ENCODE assay signal across 23 cellular contexts in genomic region chr2:25330273-25330672, GRCh38. TPM values are rescaled to one million over a fixed set of nuclear protein-coding genes. Genes with fewer than 3 reads are reported as not detected.
DNase-seq lines count a peak whose midpoint lies in the region; ATAC-seq, FAIRE-seq and TF ChIP-seq lines count a peak whose summit lies in the region.
"Had no signal": no experiment of that assay in that cellular context is flagged by ENCODE, and none has a peak within 500 bp of the region (broad histone marks: within the 10 kb centered on the region; RNA-seq: fewer than 3 reads in every experiment).

No MANE protein-coding gene starts in this region.

- H4K5ac ChIP-seq in H1 (ENCODE audit: insufficient read length, low read depth, low read length) = no peak overlapping the region

- no TSS peak for BruUV-seq in GM12878 (replicated peaks; lab: Mats Ljungman, UMichigan)

- no peak for DNase-seq in CD4-positive, CD25-positive, alpha-beta regulatory T cell
- DNase-seq in GM12878 (ENCODE audit: low read depth, low spot score) (no peak), H1 (ENCODE audit: low read depth in 1 of 2, low spot score in 2 of 2) (no peak), neuronal stem cell (ENCODE audit: low spot score) (no peak), HK-2 (ENCODE audit: unreplicated experiment) (no peak), NCI-H2081 treated with DMSO at 0.1 percent for 48 hours (lab: John Stamatoyannopoulos, UW) (no peak), MG63 (no peak)
- DNase-seq: BE2C; CD4-positive, alpha-beta T cell; COR-L47; DMS79; Kasumi-1; NCI-H1048; NCI-H1436; NCI-H187 treated with DMSO at 0.1 percent for 48 hours; NCI-H2227 treated with DMSO at 0.1 percent for 48 hours; NCI-H510A; NCI-H748 treated with DMSO at 0.1 percent for 48 hours; Peyer's patch had no signal

- peaks cover 2% of the 10 kb centered on the region for H3K79me1 ChIP-seq in H1 (ENCODE audit: low read depth, low read length)
- no peaks in the 10 kb centered on the region for H3K79me1 ChIP-seq in neuronal stem cell (ENCODE audit: low read depth, low read length)

- H4K20me1 ChIP-seq in GM12878 (ENCODE audit: control insufficient read depth, insufficient read depth) = peaks cover 4% of the 10 kb centered on the region
- no peaks in the 10 kb centered on the region for H4K20me1 ChIP-seq in H1 (replicated peaks in 1 of 2; ENCODE audit: control insufficient read depth in 1 of 2, insufficient read depth in 2 of 2, low read length in 2 of 2)

- H3K9me3 Mint-ChIP-seq in CD4-positive, CD25-positive, alpha-beta regulatory T cell = peaks cover 0 to 20% (median 3%) of the 10 kb centered on the region in 7 donors

- peak; percentile 40; the same call in 1 of the 2 replicates for TF ChIP-seq POLR2A in GM12878 (IDR thresholded peaks at IDR 0.05; ENCODE audit: low read depth, low read length)
- TF ChIP-seq POLR2A in H1 (IDR thresholded peaks at IDR 0.05; ENCODE audit: control extremely low read depth in 1 of 2, low read depth in 2 of 2, low read length in 2 of 2) = no peak

- H2BK20ac ChIP-seq in H1 (ENCODE audit: low read length) = no peak overlapping the region

- TF ChIP-seq CTCF in GM12878 (IDR thresholded peaks at IDR 0.05 in 2 of 3, conservative IDR thresholded peaks at IDR 0.05 in 1 of 3; ENCODE audit: control insufficient read depth in 2 of 3, extremely low read depth in 1 of 3, insufficient read depth in 1 of 3, low read depth in 3 of 3, low read length in 3 of 3) (no peak), H1 (IDR thresholded peaks at IDR 0.05; ENCODE audit: control extremely low read depth in 1 of 3, insufficient read depth in 1 of 3, low read depth in 1 of 3, low read length in 3 of 3) (no peak)

- TF ChIP-seq RAD21 in GM12878 (IDR thresholded peaks at IDR 0.05; ENCODE audit: insufficient read depth, low read depth, low read length) (no peak), H1 (IDR thresholded peaks at IDR 0.05 in 1 of 2, conservative IDR thresholded peaks at IDR 0.05 in 1 of 2; ENCODE audit: low read depth in 2 of 2, low read length in 2 of 2) (no peak)

- peaks cover 35% of the 10 kb centered on the region for H3K36me3 Mint-ChIP-seq in CD4-positive, CD25-positive, alpha-beta regulatory T cell

- intact Hi-C loops in GM12878 (cut with micrococcal nuclease; ENCODE audit: unreplicated experiment) = no loop called here

- TF ChIP-seq EP300 in GM12878 (IDR thresholded peaks at IDR 0.05; ENCODE audit: borderline replicate concordance in 1 of 2, control insufficient read depth in 1 of 2, low read depth in 2 of 2, low read length in 2 of 2) = no peak
- TF ChIP-seq EP300 in H1 (IDR thresholded peaks at IDR 0.05; ENCODE audit: borderline replicate concordance in 1 of 2, low read depth in 2 of 2, low read length in 2 of 2) = no peak

- H4K8ac ChIP-seq in H1 (ENCODE audit: extremely low read depth, insufficient read depth, low read length) (no peak overlapping the region; the same call in 1 of the 2 replicates), neuronal stem cell (ENCODE audit: low read depth, low read length) (no peak overlapping the region)

- no peaks in the 10 kb centered on the region for H3K27me3 Mint-ChIP-seq in CD4-positive, CD25-positive, alpha-beta regulatory T cell
- H3K27me3 Mint-ChIP-seq: CD4-positive, alpha-beta T cell had no signal

- CTCF ChIA-PET in GM12878 (lab: Yijun Ruan, JAX) = interaction anchor here (0.5 kb wide), 1 partner anchor 1507 kb away, joined by 3 read pairs; no protein-coding TSS in a partner anchor
- CTCF ChIA-PET in H1 (lab: Charles Lee; ENCODE audit: partially characterized antibody) = interaction anchor here (2.6 to 11.4 kb wide), 2 partner anchors 10 to 19 kb away, joined by 6 to 178 read pairs; no protein-coding TSS in a partner anchor

- POLR2A ChIA-PET in GM12878 (lab: Charles Lee) = interaction anchor here (1.4 kb wide), 1 partner anchor 20 kb away, joined by 4 read pairs; no protein-coding TSS in a partner anchor
- POLR2A ChIA-PET in H1 (lab: Charles Lee; ENCODE audit: partially characterized antibody) = no interaction called here

- H2BK120ac ChIP-seq in H1 (replicated peaks; ENCODE audit: low read depth, low read length) (no peak overlapping the region), neuronal stem cell (ENCODE audit: low read depth, low read length) (no peak overlapping the region)

- no peak overlapping the region for H2BK12ac ChIP-seq in H1 (ENCODE audit: low read depth, low read length)
- H2BK12ac ChIP-seq in neuronal stem cell (ENCODE audit: low read length) = no peak overlapping the region

- no peak overlapping the region for H3K27ac ChIP-seq in CD4-positive, CD25-positive, alpha-beta regulatory T cell (ENCODE audit: insufficient read depth, low read length, poor library complexity, severe bottlenecking)
- no peak overlapping the region for H3K27ac ChIP-seq in GM12878 (ENCODE audit: control insufficient read depth, insufficient read depth)
- H3K27ac ChIP-seq in H1 (ENCODE audit: low read depth, low read length) = no peak overlapping the region
- H3K27ac ChIP-seq in neuronal stem cell (replicated peaks; ENCODE audit: low read length) = no peak overlapping the region
- H3K27ac ChIP-seq: A549, Peyer's patch, SJSA1 had no signal

- H3K56ac ChIP-seq in H1 (replicated peaks; ENCODE audit: insufficient read length, low read depth, low read length) = no peak overlapping the region

- H3K4me1 ChIP-seq in CD4-positive, CD25-positive, alpha-beta regulatory T cell (ENCODE audit: control insufficient read depth, insufficient read depth, low read length, poor library complexity, severe bottlenecking) = peaks cover 49% of the 10 kb centered on the region
- peaks cover 10% of the 10 kb centered on the region for H3K4me1 ChIP-seq in GM12878 (ENCODE audit: control insufficient read depth, insufficient read depth, low read length)
- H3K4me1 ChIP-seq in H1 (replicated peaks in 1 of 4; ENCODE audit: control insufficient read depth in 3 of 4, insufficient read depth in 4 of 4, low read length in 3 of 4) = peaks cover 9 to 22% (median 15%) of the 10 kb centered on the region in 4 experiments
- H3K4me1 ChIP-seq in neuronal stem cell (ENCODE audit: control insufficient read depth in 2 of 2, insufficient read depth in 1 of 2, low read depth in 1 of 2, low read length in 2 of 2) = peaks cover 2 to 3% of the 10 kb centered on the region in 2 donors
- H3K4me1 ChIP-seq: A549, BE2C, SJSA1 had no signal

- H2AK5ac ChIP-seq in H1 (ENCODE audit: low read depth, low read length) (no peak overlapping the region), neuronal stem cell (ENCODE audit: low read depth, low read length) (no peak overlapping the region)

- no peaks in the 10 kb centered on the region; the same call in 1 of the 2 replicates for H3K23me2 ChIP-seq in H1 (ENCODE audit: low read depth, low read length)

- H3K79me2 ChIP-seq in GM12878 (ENCODE audit: control insufficient read depth, insufficient read depth, low read length) (peaks cover 5% of the 10 kb centered on the region), H1 (ENCODE audit: control insufficient read depth in 1 of 2, insufficient read depth in 2 of 2, low read length in 2 of 2) (no peaks in the 10 kb centered on the region)

- RAD21 ChIA-PET in GM12878 (lab: Charles Lee; ENCODE audit: unreplicated experiment) = no interaction called here

- H3K4me2 ChIP-seq in GM12878 (ENCODE audit: control insufficient read depth, insufficient read depth) = no peak overlapping the region
- H3K4me2 ChIP-seq in H1 (ENCODE audit: insufficient read depth in 1 of 2, low read depth in 2 of 2, low read length in 2 of 2) = no peak overlapping the region
- H3K4me2 ChIP-seq in neuronal stem cell (ENCODE audit: insufficient read depth, low read length, poor library complexity, severe bottlenecking) = no peak overlapping the region
- H3K4me2 ChIP-seq: A549 had no signal

- H3K18ac ChIP-seq in H1 (ENCODE audit: extremely low read depth, low read length) (peak overlapping the region; percentile 48; the same call in 1 of the 2 replicates), neuronal stem cell (ENCODE audit: low read length) (peak overlapping the region; percentile 5)

- SMC1A ChIA-PET in GM12878 (lab: Charles Lee; ENCODE audit: uncharacterized antibody, unreplicated experiment) = no interaction called here

- 95% methylated on average over 10 of the region's 10 CpGs for WGBS in GM12878 (ENCODE audit: insufficient coverage, insufficient replicate concordance, low lambda C conversion rate, missing lambda C conversion rate)
- 93% methylated on average over 8 of the region's 10 CpGs; no CpG with 5 or more reads in 1 of the 2 experiments for WGBS in H1 (ENCODE audit: extremely low coverage in 1 of 2, insufficient coverage in 1 of 2, insufficient read length in 1 of 2, insufficient replicate concordance in 2 of 2, low coverage in 1 of 2, low lambda C conversion rate in 2 of 2, missing lambda C conversion rate in 1 of 2), 2 experiments
- no CpG with 5 or more reads among the region's 10 CpGs for WGBS in neuronal stem cell (ENCODE audit: extremely low coverage in 2 of 2, insufficient read length in 2 of 2, insufficient replicate concordance in 1 of 2), 2 donors

- ATAC-seq in CD4-positive, CD25-positive, alpha-beta regulatory T cell (ENCODE audit: low read depth in 2 of 2) = no peak
- ATAC-seq in GM12878 = no peak
- no peak for ATAC-seq in activated CD4-positive, CD25-positive, alpha-beta regulatory T cell treated with anti-CD3 and anti-CD28 coated beads, Interleukin-2, amount 50 U/mL, for 24 hours
- ATAC-seq: A549 had no signal

- FAIRE-seq in GM12878 (lab: Jason Lieb, UNC) (no peak), H1 (lab: Jason Lieb, UNC) (no peak)
- FAIRE-seq: A549, H54 had no signal

- H3K27ac Mint-ChIP-seq in CD4-positive, CD25-positive, alpha-beta regulatory T cell = peak overlapping the region; percentile 45 to 92 (median 89)

- peaks cover 24 to 74% (median 40%) of the 10 kb centered on the region in 4 donors for H3K4me1 Mint-ChIP-seq in CD4-positive, CD25-positive, alpha-beta regulatory T cell

- no peak overlapping the region for H3K4ac ChIP-seq in H1 (replicated peaks; ENCODE audit: insufficient read length, low read depth, low read length)
- no peak overlapping the region for H3K4ac ChIP-seq in neuronal stem cell (ENCODE audit: low read length)

- H3K14ac ChIP-seq in H1 (ENCODE audit: insufficient read length) (no peak overlapping the region), neuronal stem cell (ENCODE audit: low read length) (no peak overlapping the region)

- no peaks in the 10 kb centered on the region for H3K27me3 ChIP-seq in CD4-positive, CD25-positive, alpha-beta regulatory T cell (ENCODE audit: control insufficient read depth, insufficient read depth, low read length)
- H3K27me3 ChIP-seq in GM12878 (replicated peaks in 1 of 2; ENCODE audit: control insufficient read depth in 2 of 2, insufficient read depth in 2 of 2, low read length in 1 of 2) = no peaks in the 10 kb centered on the region
- H3K27me3 ChIP-seq in H1 (replicated peaks in 1 of 4; ENCODE audit: control insufficient read depth in 3 of 4, extremely low read depth in 1 of 4, insufficient read depth in 3 of 4, low read length in 3 of 4) = no peaks in the 10 kb centered on the region
- H3K27me3 ChIP-seq in neuronal stem cell (ENCODE audit: control insufficient read depth in 3 of 3, insufficient read depth in 3 of 3, low read depth in 1 of 3, low read length in 3 of 3) = no peaks in the 10 kb centered on the region
- no peaks in the 10 kb centered on the region for H3K27me3 ChIP-seq in MG63
- H3K27me3 ChIP-seq: BE2C, Peyer's patch, SJSA1 had no signal

- no peak overlapping the region for H2AFZ ChIP-seq in GM12878 (ENCODE audit: control insufficient read depth, low read depth, low read length)
- H2AFZ ChIP-seq in H1 (ENCODE audit: low read length) = no peak overlapping the region
- no peak overlapping the region for H2AFZ ChIP-seq in neuronal stem cell (ENCODE audit: low read length)

- peaks cover 11% of the 10 kb centered on the region in 2 experiments for H3K9me3 ChIP-seq in CD4-positive, CD25-positive, alpha-beta regulatory T cell (ENCODE audit: control insufficient read depth in 2 of 2, low read length in 2 of 2)
- H3K9me3 ChIP-seq in GM12878 (replicated peaks; ENCODE audit: control insufficient read depth, insufficient read depth, low read length) (peaks cover 7% of the 10 kb centered on the region; the same call in 2 of the 3 replicates), H1 (ENCODE audit: insufficient read depth in 2 of 2, low read depth in 1 of 2, low read length in 1 of 2) (peaks cover 0 to 6% of the 10 kb centered on the region in 2 experiments; a peak in 2 of 4 replicates), neuronal stem cell (replicated peaks in 1 of 2; ENCODE audit: control insufficient read depth in 2 of 2, insufficient read depth in 1 of 2, low read depth in 1 of 2, low read length in 2 of 2) (peaks cover 8 to 13% of the 10 kb centered on the region in 2 donors), MG63 (peaks cover 5% of the 10 kb centered on the region; the same call in 1 of the 2 replicates)
- H3K9me3 ChIP-seq: BE2C had no signal

- in situ Hi-C loops in GM12878 (cut with MboI) = no loop called here

- H3K23ac ChIP-seq in H1 (ENCODE audit: insufficient read length) (no peak overlapping the region), neuronal stem cell (ENCODE audit: low read depth, low read length, poor library complexity) (no peak overlapping the region)

- H2BK15ac ChIP-seq in H1 (ENCODE audit: low read length) (no peak overlapping the region), neuronal stem cell (ENCODE audit: low read length) (no peak overlapping the region)

- H3K9ac ChIP-seq in GM12878 (ENCODE audit: control insufficient read depth, insufficient read depth, low read length) (no peak overlapping the region), H1 (replicated peaks in 1 of 4; ENCODE audit: extremely low read depth in 1 of 4, low read depth in 3 of 4, low read length in 3 of 4) (no peak overlapping the region), neuronal stem cell (ENCODE audit: low read depth, low read length, poor library complexity) (no peak overlapping the region)

- peak overlapping the region; percentile 31 for H4K91ac ChIP-seq in H1 (replicated peaks; ENCODE audit: insufficient read length, low read length)
- no peak overlapping the region for H4K91ac ChIP-seq in neuronal stem cell (ENCODE audit: low read depth, low read length, poor library complexity)

- H3K4me3 ChIP-seq in CD4-positive, CD25-positive, alpha-beta regulatory T cell (ENCODE audit: low read depth, low read length) = no peak overlapping the region
- H3K4me3 ChIP-seq in GM12878 (no peak overlapping the region), H1 (ENCODE audit: extremely low read depth in 1 of 4, insufficient read depth in 2 of 4, low read depth in 3 of 4, low read length in 4 of 4) (no peak overlapping the region), neuronal stem cell (ENCODE audit: low read length in 2 of 2) (no peak overlapping the region), MG63 (no peak overlapping the region)
- H3K4me3 ChIP-seq: A549, Peyer's patch, SJSA1 had no signal

- peak overlapping the region in 1 of 4 donors; percentile 60 for H3K4me3 Mint-ChIP-seq in CD4-positive, CD25-positive, alpha-beta regulatory T cell
- H3K4me3 Mint-ChIP-seq: CD4-positive, alpha-beta T cell had no signal

- H2BK5ac ChIP-seq in H1 (ENCODE audit: low read depth, low read length) (no peak overlapping the region), neuronal stem cell (ENCODE audit: low read length) (no peak overlapping the region)

- H3K36me3 ChIP-seq in CD4-positive, CD25-positive, alpha-beta regulatory T cell (ENCODE audit: control insufficient read depth, insufficient read depth, low read length) = peaks cover 15% of the 10 kb centered on the region
- H3K36me3 ChIP-seq in GM12878 (ENCODE audit: control insufficient read depth in 2 of 2, insufficient read depth in 2 of 2, low read length in 1 of 2) (peaks cover 3 to 8% of the 10 kb centered on the region in 2 experiments; a peak in 3 of 4 replicates), H1 (ENCODE audit: control insufficient read depth in 2 of 4, insufficient read depth in 4 of 4, low read length in 3 of 4) (no peaks in the 10 kb centered on the region), neuronal stem cell (replicated peaks in 1 of 2; ENCODE audit: control insufficient read depth in 2 of 2, insufficient read depth in 2 of 2, low read length in 2 of 2) (no peaks in the 10 kb centered on the region), MG63 (peaks cover 12% of the 10 kb centered on the region; the same call in 1 of the 2 replicates)
- H3K36me3 ChIP-seq: Peyer's patch, SJSA1 had no signal

RNA-seq across cellular contexts. Expression of gene DNMT3A, which starts 11.5 kb away (rescaled TPM):
- total RNA-seq in CD4-positive, CD25-positive, alpha-beta regulatory T cell = 81.0 TPM
- polyA plus RNA-seq in CD4-positive, CD25-positive, alpha-beta regulatory T cell = 10 to 100 TPM in 3 of 4 donors, 1 to 10 TPM in 1; 8.1 to 14.4 (median 11.9) TPM
- total RNA-seq in GM12878 (2013; cell fraction: nucleolus; rRNA removed) = 87.0 and 94.0 TPM in 2 replicates
- total RNA-seq in GM12878 (2014; rRNA removed) (18.1 and 28.1 TPM in 2 replicates), GM12878 (2014; rRNA removed; fragmentation: Illumina TruSeq; extraction: Trizol) (17.7 and 18.5 TPM in 2 replicates), GM12878 (2021) (47.8 and 51.6 TPM in 2 replicates)
- 9.7 TPM for polyA plus RNA-seq in GM12878 (2011; ENCODE audit: low read depth)
- polyA plus RNA-seq in GM12878 (2011; rRNA removed) (4.9 and 7.4 TPM in 2 replicates), GM12878 (2014; fragmentation: Illumina TruSeq; extraction: Trizol) (10.1 and 15.7 TPM in 2 replicates), GM12878 (2014; fragmentation: Nextera tagmentation; extraction: Ambion mirVana) (10 to 100 TPM; 11.1 to 29.9 TPM), GM12878 (2014; rRNA removed) (24.5 and 25.4 TPM in 2 replicates), GM12878 (2016; fragmentation: Nextera tagmentation; extraction: Ambion mirVana) (10 to 100 TPM; 12.3 to 16.3 TPM), H1 (2011; rRNA removed) (33.6 and 50.8 TPM in 2 replicates)
- 8.9 and 11.4 TPM in 2 replicates for polyA plus RNA-seq in GM12878 (2011; cell fraction: cytosol; rRNA removed)
- polyA plus RNA-seq in GM12878 (2011; cell fraction: nucleus; rRNA removed) = 27.4 and 39.0 TPM in 2 replicates
- polyA plus RNA-seq in GM12878 (2012) = 17.3 and 21.3 TPM in 2 replicates
- polyA minus RNA-seq in GM12878 (2011; rRNA and poly(A)+ RNA removed) = 24.2 and 40.7 TPM in 2 replicates
- 7.3 and 19.0 TPM in 2 replicates for polyA minus RNA-seq in GM12878 (2011; cell fraction: cytosol; rRNA and poly(A)+ RNA removed)
- 17.5 and 40.3 TPM in 2 replicates for polyA minus RNA-seq in GM12878 (2011; cell fraction: nucleus; rRNA and poly(A)+ RNA removed)
- total RNA-seq in H1 (2021; fragmentation: NEBNext Ultra II Directional; extraction: Animal tissue kit (Norgen Biotek cat#: 25700)) = 162 and 178 TPM in 2 replicates
- polyA plus RNA-seq in H1 (2011; cell fraction: cytosol; rRNA removed) = 36.6 TPM
- 120 TPM for polyA plus RNA-seq in H1 (2011; cell fraction: nucleus; rRNA removed)
- 95.4 to 118 TPM (median 100 TPM) in 4 replicates for polyA plus RNA-seq in H1 (2012, experiment 1 of 2)
- 19.1 TPM for polyA plus RNA-seq in H1 (2012, experiment 2 of 2)
- polyA plus RNA-seq in H1 (2013, experiment 1 of 2) = 58.9 TPM
- polyA plus RNA-seq in H1 (2013, experiment 2 of 2) = 54.4 TPM
- polyA minus RNA-seq in H1 (2011; rRNA and poly(A)+ RNA removed) = 80.2 and 102 TPM in 2 replicates
- polyA minus RNA-seq in H1 (2011; cell fraction: cytosol; rRNA and poly(A)+ RNA removed) = 99.8 TPM
- polyA minus RNA-seq in H1 (2011; cell fraction: nucleus; rRNA and poly(A)+ RNA removed) = 85.2 TPM
- polyA plus RNA-seq in neuronal stem cell (2013, experiment 1 of 2) = 47.2 TPM
- 47.4 TPM for polyA plus RNA-seq in neuronal stem cell (2013, experiment 2 of 2)
- 6.0 and 9.2 TPM in 2 replicates for total RNA-seq in MG63 (2014; rRNA removed; shearing (Covaris generic); ENCODE audit: low replicate concordance)
